In the genomic region with DNA sequence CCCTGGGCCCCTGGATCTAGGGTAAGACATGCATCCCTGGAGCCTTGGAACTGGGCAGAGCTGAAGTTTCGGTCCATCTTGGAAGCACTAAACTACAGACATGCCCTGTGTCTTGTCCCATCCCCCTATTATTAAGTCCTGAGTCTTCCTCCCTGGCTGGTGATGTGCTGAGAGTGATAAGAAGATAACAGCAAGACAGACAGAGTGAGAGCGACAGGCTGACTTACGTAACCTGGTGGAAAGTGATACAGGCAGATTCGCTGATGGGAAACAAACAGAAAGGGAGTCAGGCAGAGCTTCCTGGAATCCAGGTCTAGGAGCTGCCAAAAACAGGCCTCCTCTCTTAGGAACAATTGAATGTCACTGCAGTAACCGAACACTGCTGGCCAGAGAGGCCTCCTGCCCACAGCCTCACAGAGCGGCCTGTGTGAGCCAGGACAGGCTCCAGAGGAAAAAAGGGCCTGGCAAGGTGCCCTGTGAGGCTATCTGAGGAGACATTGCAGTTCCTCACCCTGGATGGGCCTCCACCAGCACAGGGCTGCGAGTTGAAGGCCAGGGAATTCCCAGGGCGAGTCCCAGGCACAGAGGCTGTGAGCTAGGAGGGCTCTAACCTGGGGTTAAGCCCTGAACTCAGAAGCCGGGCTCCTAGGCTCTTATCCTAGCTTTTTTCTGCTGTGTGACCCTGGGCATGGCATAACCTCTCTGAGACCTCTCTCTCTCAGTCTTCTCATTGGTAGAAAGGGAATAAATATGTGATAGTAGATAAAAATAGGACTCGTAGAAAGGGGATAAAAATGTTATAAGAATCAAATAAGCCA, we compare ENCODE assay signal across 10 cellular contexts. TPM values are rescaled to one million over a fixed set of nuclear protein-coding genes. Genes with fewer than 3 reads are reported as not detected.
DNase-seq lines count a peak whose midpoint lies in the region; ATAC-seq, FAIRE-seq and TF ChIP-seq lines count a peak whose summit lies in the region.
"Had no signal": no experiment of that assay in that cellular context is flagged by ENCODE, and none has a peak within 500 bp of the region (broad histone marks: within the 10 kb centered on the region; RNA-seq: fewer than 3 reads in every experiment).

No MANE protein-coding gene starts in this region.

- peaks cover 6 to 8% of the 10 kb centered on the region in 2 experiments; a peak in 3 of 4 replicates for H3K4me1 ChIP-seq in SK-N-SH (ENCODE audit: control insufficient read depth in 1 of 2, insufficient read depth in 2 of 2, low read depth in 1 of 2, low read length in 1 of 2)

- CTCF ChIA-PET in SK-N-SH (lab: Yijun Ruan, JAX), result no interaction called here

- no peak for TF ChIP-seq POLR2A in GM12892 (IDR thresholded peaks at IDR 0.05; ENCODE audit: low read depth, low read length)

- H3K4me3 Mint-ChIP-seq in activated T-cell treated with anti-CD3 and anti-CD28 coated beads, Interleukin-2, amount 50 U/mL, for 72 hours, result no peak overlapping the region
- H3K4me3 Mint-ChIP-seq: CD4-positive, CD25-positive, alpha-beta regulatory T cell; central memory CD8-positive, alpha-beta T cell had no signal

- H3K36me3 ChIP-seq in SK-N-SH (replicated peaks in 1 of 2; ENCODE audit: control insufficient read depth in 1 of 2, insufficient read depth in 2 of 2, low read length in 1 of 2), result no peaks in the 10 kb centered on the region

- H3K79me2 ChIP-seq in SK-N-SH (ENCODE audit: insufficient read depth), result no peaks in the 10 kb centered on the region

- no peak for FAIRE-seq in GM12892 (lab: Jason Lieb, UNC)

- 62% methylated on average over 10 of the region's 10 CpGs for WGBS in SK-N-SH (ENCODE audit: low lambda C conversion rate)

- POLR2A ChIA-PET in SK-N-SH (lab: Yijun Ruan, JAX), result no interaction called here

- H3K9me3 Mint-ChIP-seq in activated T-cell treated with anti-CD3 and anti-CD28 coated beads, Interleukin-2, amount 50 U/mL, for 72 hours, result no peaks in the 10 kb centered on the region
- H3K9me3 Mint-ChIP-seq: CD4-positive, CD25-positive, alpha-beta regulatory T cell; central memory CD8-positive, alpha-beta T cell had no signal

- peak overlapping the region; percentile 89 for H2AFZ ChIP-seq in SK-N-SH (ENCODE audit: low read depth)

- peak; percentile 85 for ATAC-seq in omental fat pad (ENCODE audit: low FRiP score)
- ATAC-seq in activated T-cell treated with anti-CD3 and anti-CD28 coated beads, Interleukin-2, amount 50 U/mL, for 72 hours (replicated peaks in 1 of 2), result no peak

- peaks cover 10% of the 10 kb centered on the region for H3K4me1 Mint-ChIP-seq in activated T-cell treated with anti-CD3 and anti-CD28 coated beads, Interleukin-2, amount 50 U/mL, for 72 hours (ENCODE audit: low read depth)

- H4K20me1 ChIP-seq in SK-N-SH (ENCODE audit: insufficient read depth), result no peaks in the 10 kb centered on the region

- H3F3A ChIP-seq in SK-N-SH (replicated peaks; ENCODE audit: insufficient read depth), result no peaks in the 10 kb centered on the region

- H3K4me3 ChIP-seq in AG10803 (ENCODE audit: low read length), result no peak overlapping the region
- H3K4me3 ChIP-seq in SK-N-SH (ENCODE audit: low read depth in 2 of 2, low read length in 1 of 2), result no peak overlapping the region
- H3K4me3 ChIP-seq in fibroblast of villous mesenchyme (ENCODE audit: low read depth, low read length), result no peak overlapping the region

- peak overlapping the region; percentile 39; the same call in 1 of the 2 replicates for H3K9ac ChIP-seq in SK-N-SH

- H3K4me2 ChIP-seq in SK-N-SH, result 0 out of 2 replicates have a peak overlapping the region, but pooled peaks have one; percentile 11

- H3K36me3 Mint-ChIP-seq in activated T-cell treated with anti-CD3 and anti-CD28 coated beads, Interleukin-2, amount 50 U/mL, for 72 hours (ENCODE audit: insufficient read depth in 2 of 2), result no peaks in the 10 kb centered on the region
- H3K36me3 Mint-ChIP-seq: CD4-positive, CD25-positive, alpha-beta regulatory T cell had no signal

- no peak for TF ChIP-seq EP300 in SK-N-SH (IDR thresholded peaks at IDR 0.05; ENCODE audit: borderline replicate concordance in 1 of 2, low read depth in 1 of 2, low read length in 1 of 2)

- no peaks in the 10 kb centered on the region for H3K27me3 ChIP-seq in SK-N-SH (ENCODE audit: insufficient read depth)

- H3K27ac Mint-ChIP-seq in activated T-cell treated with anti-CD3 and anti-CD28 coated beads, Interleukin-2, amount 50 U/mL, for 72 hours, result no peak overlapping the region
- H3K27ac Mint-ChIP-seq: CD4-positive, CD25-positive, alpha-beta regulatory T cell had no signal

- no peaks in the 10 kb centered on the region for H3K9me3 ChIP-seq in SK-N-SH

- TF ChIP-seq CTCF in AG10803 (conservative IDR thresholded peaks at IDR 0.05; ENCODE audit: low read length) (no peak), SK-N-SH (IDR thresholded peaks at IDR 0.05) (no peak), fibroblast of villous mesenchyme (IDR thresholded peaks at IDR 0.05; ENCODE audit: insufficient read depth, low read depth, low read length) (no peak), omental fat pad (IDR thresholded peaks at IDR 0.05) (no peak)

- peaks cover 12% of the 10 kb centered on the region for H3K27me3 Mint-ChIP-seq in activated T-cell treated with anti-CD3 and anti-CD28 coated beads, Interleukin-2, amount 50 U/mL, for 72 hours (ENCODE audit: low read depth)
- H3K27me3 Mint-ChIP-seq: central memory CD8-positive, alpha-beta T cell had no signal

- DNase-seq in AG10803 (ENCODE audit: low read depth) (peak; percentile 86), SK-N-SH (peak; percentile 30), fibroblast of villous mesenchyme (ENCODE audit: low read depth) (peak; percentile 61), omental fat pad (ENCODE audit: low spot score) (peak; percentile 53), kidney glomerular epithelial cell (lab: John Stamatoyannopoulos, UW) (no peak), GM12892 (ENCODE audit: insufficient read length) (no peak)
- no peak for DNase-seq in activated naive CD4-positive, alpha-beta T cell treated with Interleukin-2 at 50 U/mL for 16 hours
- no peak for DNase-seq in activated T-cell treated with anti-CD3 and anti-CD28 coated beads, Interleukin-2, amount 50 U/mL, for 72 hours
- DNase-seq: CD4-positive, CD25-positive, alpha-beta regulatory T cell had no signal

- no peaks in the 10 kb centered on the region for H3K9me2 ChIP-seq in SK-N-SH

- peak overlapping the region; percentile 46 to 56; a peak in 3 of 4 replicates for H3K27ac ChIP-seq in SK-N-SH (ENCODE audit: low read depth in 2 of 2, low read length in 1 of 2)

- no peak for TF ChIP-seq RAD21 in SK-N-SH (IDR thresholded peaks at IDR 0.05; ENCODE audit: low read length)

TF ChIP-seq in SK-N-SH, 30 proteins besides CTCF, POLR2A, EP300 and RAD21:
- TF ChIP-seq TCF12 (IDR thresholded peaks at IDR 0.05) (peak; percentile 19; the same call in 1 of the 2 replicates), ELF1 (IDR thresholded peaks at IDR 0.05) (no peak), TAF1 (IDR thresholded peaks at IDR 0.05; ENCODE audit: borderline replicate concordance, low read depth, low read length) (no peak; the same call in 1 of the 2 replicates), NFIC (IDR thresholded peaks at IDR 0.05; ENCODE audit: borderline replicate concordance) (peak; percentile 59)
- TF ChIP-seq, protein P1, sequence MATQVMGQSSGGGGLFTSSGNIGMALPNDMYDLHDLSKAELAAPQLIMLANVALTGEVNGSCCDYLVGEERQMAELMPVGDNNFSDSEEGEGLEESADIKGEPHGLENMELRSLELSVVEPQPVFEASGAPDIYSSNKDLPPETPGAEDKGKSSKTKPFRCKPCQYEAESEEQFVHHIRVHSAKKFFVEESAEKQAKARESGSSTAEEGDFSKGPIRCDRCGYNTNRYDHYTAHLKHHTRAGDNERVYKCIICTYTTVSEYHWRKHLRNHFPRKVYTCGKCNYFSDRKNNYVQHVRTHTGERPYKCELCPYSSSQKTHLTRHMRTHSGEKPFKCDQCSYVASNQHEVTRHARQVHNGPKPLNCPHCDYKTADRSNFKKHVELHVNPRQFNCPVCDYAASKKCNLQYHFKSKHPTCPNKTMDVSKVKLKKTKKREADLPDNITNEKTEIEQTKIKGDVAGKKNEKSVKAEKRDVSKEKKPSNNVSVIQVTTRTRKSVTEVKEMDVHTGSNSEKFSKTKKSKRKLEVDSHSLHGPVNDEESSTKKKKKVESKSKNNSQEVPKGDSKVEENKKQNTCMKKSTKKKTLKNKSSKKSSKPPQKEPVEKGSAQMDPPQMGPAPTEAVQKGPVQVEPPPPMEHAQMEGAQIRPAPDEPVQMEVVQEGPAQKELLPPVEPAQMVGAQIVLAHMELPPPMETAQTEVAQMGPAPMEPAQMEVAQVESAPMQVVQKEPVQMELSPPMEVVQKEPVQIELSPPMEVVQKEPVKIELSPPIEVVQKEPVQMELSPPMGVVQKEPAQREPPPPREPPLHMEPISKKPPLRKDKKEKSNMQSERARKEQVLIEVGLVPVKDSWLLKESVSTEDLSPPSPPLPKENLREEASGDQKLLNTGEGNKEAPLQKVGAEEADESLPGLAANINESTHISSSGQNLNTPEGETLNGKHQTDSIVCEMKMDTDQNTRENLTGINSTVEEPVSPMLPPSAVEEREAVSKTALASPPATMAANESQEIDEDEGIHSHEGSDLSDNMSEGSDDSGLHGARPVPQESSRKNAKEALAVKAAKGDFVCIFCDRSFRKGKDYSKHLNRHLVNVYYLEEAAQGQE (IDR thresholded peaks at IDR 0.05; ENCODE audit: low read depth, low read length), result no peak

RNA-seq across cellular contexts. Expression of a gene that starts 34.2 kb away (rescaled TPM):
- 35.1 and 40.5 TPM in 2 replicates for polyA plus RNA-seq in SK-N-SH (2012; rRNA removed)
- 42.3 and 44.9 TPM in 2 replicates for polyA plus RNA-seq in SK-N-SH (2012; cell fraction: cytosol; rRNA removed)
- 13.2 and 19.3 TPM in 2 replicates for polyA plus RNA-seq in SK-N-SH (2012; cell fraction: nucleus; rRNA removed)
- total RNA-seq in fibroblast of villous mesenchyme (19.6 and 33.7 TPM in 2 replicates), omental fat pad (10 to 100 TPM; 27.0 to 93.1 (median 31.3) TPM)
- total RNA-seq in activated T-cell treated with anti-CD3 and anti-CD28 coated beads, Interleukin-2, amount 50 U/mL, for 72 hours, result 10 to 100 TPM; 14.8 to 27.3 TPM
- 19.3 TPM for polyA plus RNA-seq in GM12892 (2012; ENCODE audit: missing spikeins)

Comparison
In these comparisons a context has a peak if more than half of its experiments do, and no peak if none do; other contexts are left out.
1. DNase-seq: peak in AG10803 (single experiment), SK-N-SH (single experiment), fibroblast of villous mesenchyme (single experiment) and omental fat pad (single experiment); none in kidney glomerular epithelial cell (single experiment), activated naive CD4-positive, alpha-beta T cell treated with Interleukin-2 at 50 U/mL for 16 hours (single experiment), activated T-cell treated with anti-CD3 and anti-CD28 coated beads, Interleukin-2, amount 50 U/mL, for 72 hours (0 of 2) and GM12892 (single experiment).